Comparison of ENCODE assay signal across 1 cellular context in genomic region chr12:26077915-26078314, GRCh38.
A peak's percentile ranks its signal among the peaks of the same experiment; 100 is the strongest.
TF ChIP-seq lines count a peak whose summit lies in the region.

No MANE protein-coding gene starts in this region.

TF ChIP-seq in IMR-90, 13 proteins besides CTCF, POLR2A, EP300 and RAD21:
- TF ChIP-seq CHD1 (IDR thresholded peaks at IDR 0.05; ENCODE audit: low read depth, low read length) (no peak), FOS (IDR thresholded peaks at IDR 0.05; ENCODE audit: low read depth, low read length) (peak; percentile 6; the same call in 1 of the 2 replicates), USF2 (IDR thresholded peaks at IDR 0.05; ENCODE audit: low read depth, low read length) (no peak)
TF ChIP-seq in IMR-90: peak in this region for 1.
